9 cellular contexts compared by ENCODE assay signal in genomic region chr17:48011405-48012150, GRCh38. TPM values are rescaled to one million over a fixed set of nuclear protein-coding genes. Genes with fewer than 3 reads are reported as not detected.
DNase-seq lines count a peak whose midpoint lies in the region; ATAC-seq and TF ChIP-seq lines count a peak whose summit lies in the region.
"Had no signal": no experiment of that assay in that cellular context is flagged by ENCODE, and none has a peak within 500 bp of the region (broad histone marks: within the 10 kb centered on the region; RNA-seq: fewer than 3 reads in every experiment).

No MANE protein-coding gene starts in this region.

- peak overlapping the region; percentile 71 for H3K4me3 ChIP-seq in DOHH2 (ENCODE audit: low read length)
- H3K4me3 ChIP-seq in LNCaP clone FGC (ENCODE audit: low read depth, low read length): no peak overlapping the region
- peak overlapping the region; percentile 35 for H3K4me3 ChIP-seq in astrocyte of the cerebellum (ENCODE audit: low read depth, low read length)
- peak overlapping the region; percentile 36 for H3K4me3 ChIP-seq in kidney epithelial cell (ENCODE audit: low read depth, low read length)

- H3K36me3 ChIP-seq in DOHH2 (ENCODE audit: control insufficient read depth, low read length): no peaks in the 10 kb centered on the region
- H3K36me3 ChIP-seq in kidney epithelial cell (ENCODE audit: control insufficient read depth, insufficient read depth, low read length): no peaks in the 10 kb centered on the region

- no peaks in the 10 kb centered on the region for H3K79me2 ChIP-seq in DOHH2 (ENCODE audit: control insufficient read depth, low read length)

- ATAC-seq in HG02798 (IDR thresholded peaks at IDR 0.05; ENCODE audit: poor library complexity, unreplicated experiment) (no peak), HG02623 (IDR thresholded peaks at IDR 0.05; ENCODE audit: unreplicated experiment) (no peak)

- TF ChIP-seq CTCF in DOHH2 (IDR thresholded peaks at IDR 0.05; ENCODE audit: low read depth, low read length, poor library complexity, severe bottlenecking) (peak; percentile 68), LNCaP clone FGC (IDR thresholded peaks at IDR 0.05; ENCODE audit: control insufficient read depth, extremely low read depth, insufficient read depth) (peak; percentile 45), astrocyte of the cerebellum (IDR thresholded peaks at IDR 0.05; ENCODE audit: low read depth, low read length, missing control alignments) (peak; percentile 71), kidney epithelial cell (IDR thresholded peaks at IDR 0.05; ENCODE audit: insufficient read depth, low read length, poor library complexity, severe bottlenecking) (peak; percentile 70)

- no peak overlapping the region for H3K27ac ChIP-seq in DOHH2 (ENCODE audit: low read depth, low read length)

- peak overlapping the region; percentile 89 for H3K4me2 ChIP-seq in DOHH2 (ENCODE audit: low read length)

- in situ Hi-C loops in astrocyte of the cerebellum (cut with HindIII; ENCODE audit: low sequenced_read_pairs): no loop called here

- no peaks in the 10 kb centered on the region for H3K9me2 ChIP-seq in DOHH2 (replicated peaks; ENCODE audit: control insufficient read depth, low read length)

- H3K27me3 ChIP-seq in DOHH2 (ENCODE audit: control insufficient read depth, low read length) (peaks cover 60% of the 10 kb centered on the region), kidney epithelial cell (ENCODE audit: control insufficient read depth, insufficient read depth, low read length) (peaks cover 7% of the 10 kb centered on the region)

- H3F3A ChIP-seq in DOHH2 (ENCODE audit: control insufficient read depth, insufficient read depth): peaks cover 4% of the 10 kb centered on the region

- peaks cover 14% of the 10 kb centered on the region for H3K4me1 ChIP-seq in DOHH2 (ENCODE audit: control insufficient read depth, low read length)

- no peaks in the 10 kb centered on the region for H3K9me3 ChIP-seq in DOHH2 (ENCODE audit: control insufficient read depth, insufficient read depth, low read length)

- DNase-seq in LNCaP clone FGC (ENCODE audit: low read depth) (no peak), SIG-M5 (lab: John Stamatoyannopoulos, UW) (peak; percentile 38), astrocyte of the cerebellum (ENCODE audit: low read depth) (no peak), kidney epithelial cell (ENCODE audit: low read depth) (no peak)
- peak; percentile 57 for DNase-seq in stimulated activated CD8-positive, alpha-beta memory T cell treated with anti-CD3 and anti-CD28 coated beads, Interleukin-4, amount 100 ng/mL, for 48 hours

- H4K20me1 ChIP-seq in DOHH2 (ENCODE audit: control insufficient read depth, insufficient read depth, low read depth, low read length): no peaks in the 10 kb centered on the region

RNA-seq across cellular contexts. Expression of gene COPZ2, which starts 26.0 kb away (rescaled TPM):
- 3.3 and 3.7 TPM in 2 replicates for total RNA-seq in kidney epithelial cell

RNA-seq across cellular contexts. Expression of gene NFE2L1, which starts 36.6 kb away (rescaled TPM):
- total RNA-seq in kidney epithelial cell: 228 TPM in 2 replicates

RNA-seq across cellular contexts. Expression of gene CDK5RAP3, which starts 40.7 kb away (rescaled TPM):
- 95.1 and 110 TPM in 2 replicates for total RNA-seq in kidney epithelial cell

RNA-seq across cellular contexts. Expression of gene PRR15L, which starts 53.9 kb away (rescaled TPM):
- total RNA-seq in kidney epithelial cell: 0.27 and 0.92 TPM in 2 replicates
- total RNA-seq: temporal lobe had no signal

Comparison
In these comparisons a context has a peak if more than half of its experiments do, and no peak if none do; other contexts are left out.
1. DNase-seq: peak in SIG-M5 (single experiment) and stimulated activated CD8-positive, alpha-beta memory T cell treated with anti-CD3 and anti-CD28 coated beads, Interleukin-4, amount 100 ng/mL, for 48 hours (single experiment); none in LNCaP clone FGC (single experiment), astrocyte of the cerebellum (single experiment) and kidney epithelial cell (single experiment).
2. Peak in every context shown above with its lines, with median percentiles within 50 percentile points of each other: CTCF ChIP-seq.